Comparison of ENCODE assay signal across 14 cellular contexts in the genomic region with DNA sequence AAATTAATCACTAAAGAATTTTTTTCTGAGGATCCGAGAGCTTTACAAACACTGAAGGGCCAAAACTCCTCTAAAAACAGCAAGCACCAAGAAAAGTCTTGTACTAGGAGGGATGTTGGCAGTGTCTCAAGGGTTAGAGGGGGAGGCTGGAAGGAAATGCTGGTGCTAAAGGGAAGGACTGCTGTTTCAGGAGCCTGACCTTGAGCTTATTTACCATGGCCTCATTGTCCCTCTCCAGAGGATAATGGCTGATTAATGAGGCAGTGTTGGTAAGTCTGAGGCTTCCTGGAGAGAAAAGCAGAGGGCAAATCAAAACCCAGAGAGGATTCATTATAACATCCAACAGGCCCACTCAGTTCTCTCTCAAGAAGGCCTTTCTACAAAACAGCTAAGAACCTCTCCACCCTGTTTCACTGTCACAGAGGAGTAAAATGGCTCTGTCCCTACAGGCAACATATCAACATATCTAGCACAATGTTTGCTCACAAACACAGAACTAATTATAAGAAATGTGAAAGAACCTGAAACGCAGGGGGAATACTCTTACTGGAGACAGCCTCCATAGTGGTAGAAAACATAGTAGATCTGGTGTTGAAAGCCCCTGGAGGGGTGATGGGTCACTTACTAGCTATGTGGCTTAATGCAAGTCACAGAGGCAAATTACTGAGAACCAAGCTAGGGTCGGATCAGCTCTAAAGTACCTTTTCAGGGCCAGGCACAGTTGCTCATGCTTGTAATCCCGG. TPM values are rescaled to one million over a fixed set of nuclear protein-coding genes. Genes with fewer than 3 reads are reported as not detected.
DNase-seq lines count a peak whose midpoint lies in the region; TF ChIP-seq lines count a peak whose summit lies in the region.
"Had no signal": no experiment of that assay in that cellular context is flagged by ENCODE, and none has a peak within 500 bp of the region (broad histone marks: within the 10 kb centered on the region; RNA-seq: fewer than 3 reads in every experiment).

No MANE protein-coding gene starts in this region.

- H3K4me1 ChIP-seq in breast epithelium (no peaks in the 10 kb centered on the region), mammary epithelial cell (ENCODE audit: insufficient read depth, low read length) (no peaks in the 10 kb centered on the region), Karpas-422 (ENCODE audit: low read length) (no peaks in the 10 kb centered on the region)

- H3K9me3 Mint-ChIP-seq in endothelial cell (ENCODE audit: unreplicated experiment) = no peaks in the 10 kb centered on the region
- no peaks in the 10 kb centered on the region for H3K9me3 Mint-ChIP-seq in nephron
- H3K9me3 Mint-ChIP-seq in type B pancreatic cell = no peaks in the 10 kb centered on the region

- CTCF ChIA-PET in mammary epithelial cell (lab: Charles Lee; ENCODE audit: low non-redundant PET) = no interaction called here

- no peak overlapping the region for H3K4me3 Mint-ChIP-seq in endothelial cell (ENCODE audit: unreplicated experiment)
- H3K4me3 Mint-ChIP-seq in nephron = no peak overlapping the region
- H3K4me3 Mint-ChIP-seq in type B pancreatic cell = peak overlapping the region; percentile 64

- TF ChIP-seq POLR2A in breast epithelium (IDR thresholded peaks at IDR 0.05) = no peak

- peaks cover 87% of the 10 kb centered on the region for H3K79me2 ChIP-seq in mammary epithelial cell (ENCODE audit: insufficient read depth, low read length)
- H3K79me2 ChIP-seq in Karpas-422 (ENCODE audit: low read length) = no peaks in the 10 kb centered on the region

- no peaks in the 10 kb centered on the region for H3K9me2 ChIP-seq in Karpas-422 (replicated peaks; ENCODE audit: insufficient read depth, low read length)

- H2AFZ ChIP-seq in mammary epithelial cell (ENCODE audit: low read depth, low read length) (no peak overlapping the region), Karpas-422 (ENCODE audit: low read length) (no peak overlapping the region)

- H3K27me3 Mint-ChIP-seq in endothelial cell (ENCODE audit: unreplicated experiment) (no peaks in the 10 kb centered on the region), nephron (ENCODE audit: low read depth) (no peaks in the 10 kb centered on the region), type B pancreatic cell (no peaks in the 10 kb centered on the region)

- H3K9me3 ChIP-seq in breast epithelium (no peaks in the 10 kb centered on the region), mammary epithelial cell (replicated peaks; ENCODE audit: insufficient read depth, low read length) (no peaks in the 10 kb centered on the region), Karpas-422 (ENCODE audit: low read length) (no peaks in the 10 kb centered on the region)
- H3K9me3 ChIP-seq: tibial artery had no signal

- WGBS in mammary epithelial cell (ENCODE audit: low coverage, missing lambda C conversion rate) = 88% methylated on average over 3 of the region's 4 CpGs

- intact Hi-C loops in breast epithelium (cut with DNase I; ENCODE audit: low total_unique reads) (no loop called here), mammary epithelial cell (cut with micrococcal nuclease) (no loop called here)

- H3K36me3 ChIP-seq in breast epithelium (no peaks in the 10 kb centered on the region), mammary epithelial cell (ENCODE audit: insufficient read depth, low read length) (peaks cover 6% of the 10 kb centered on the region), Karpas-422 (ENCODE audit: insufficient read depth, low read length) (no peaks in the 10 kb centered on the region)

- H4K20me1 ChIP-seq in mammary epithelial cell (ENCODE audit: insufficient read depth, low read length) (no peaks in the 10 kb centered on the region), Karpas-422 (ENCODE audit: insufficient read depth, low read depth, low read length) (peaks cover 57% of the 10 kb centered on the region)

- in situ Hi-C loops in mammary epithelial cell (cut with MboI; ENCODE audit: low sequenced_read_pairs in 2 of 2) = loop anchor here in 1 of 2 donors (25.0 kb wide), 1 partner anchor 363 kb away; no protein-coding TSS in a partner anchor

- H3K27ac Mint-ChIP-seq in endothelial cell (ENCODE audit: unreplicated experiment) = peak overlapping the region; percentile 88
- H3K27ac Mint-ChIP-seq in nephron = peak overlapping the region; percentile 76 to 91 (median 88)
- H3K27ac Mint-ChIP-seq in type B pancreatic cell = peak overlapping the region; percentile 90

- dilution Hi-C loops in mammary epithelial cell (cut with HindIII; ENCODE audit: low sequenced_read_pairs) = no loop called here

- DNase-seq in breast epithelium (ENCODE audit: low spot score in 2 of 2) (no peak), mammary epithelial cell (no peak), endothelial cell (ENCODE audit: low spot score) (no peak), type B pancreatic cell (ENCODE audit: extremely low spot score, unreplicated experiment) (no peak), SW480 (ENCODE audit: low spot score) (no peak), Karpas-422 (no peak)
- DNase-seq in stimulated activated CD8-positive, alpha-beta memory T cell treated with anti-CD3 and anti-CD28 coated beads, Interleukin-4, amount 100 ng/mL, for 48 hours = no peak
- DNase-seq: ACHN, DMS53, tibial artery had no signal

- H3K4me2 ChIP-seq in mammary epithelial cell (ENCODE audit: insufficient read depth, low read depth, low read length) = no peak overlapping the region
- no peak overlapping the region for H3K4me2 ChIP-seq in Karpas-422 (ENCODE audit: low read depth, low read length, poor library complexity, severe bottlenecking)

- no peak overlapping the region for H3K9ac ChIP-seq in mammary epithelial cell (ENCODE audit: insufficient read depth, low read length)
- H3K9ac ChIP-seq in Karpas-422 (ENCODE audit: low read length) = no peak overlapping the region

- H3K27ac ChIP-seq in breast epithelium (peak overlapping the region; percentile 71 to 83), mammary epithelial cell (ENCODE audit: insufficient read depth, low read depth, low read length) (no peak overlapping the region), Karpas-422 (ENCODE audit: low read length) (no peak overlapping the region)
- H3K27ac ChIP-seq: tibial artery had no signal

- H3K4me3 ChIP-seq in breast epithelium = no peak overlapping the region
- H3K4me3 ChIP-seq in mammary epithelial cell (replicated peaks in 1 of 3; ENCODE audit: insufficient read depth in 1 of 3, low read depth in 2 of 3, low read length in 3 of 3) = no peak overlapping the region
- no peak overlapping the region for H3K4me3 ChIP-seq in Karpas-422 (ENCODE audit: low read length)
- H3K4me3 ChIP-seq: lung, tibial artery had no signal

- no TSS peak for BruUV-seq in mammary epithelial cell (replicated peaks; lab: Mats Ljungman, UMichigan)

- TF ChIP-seq CTCF in breast epithelium (IDR thresholded peaks at IDR 0.05) = no peak
- TF ChIP-seq CTCF in mammary epithelial cell (conservative IDR thresholded peaks at IDR 0.05 in 1 of 2, IDR thresholded peaks at IDR 0.05 in 1 of 2; ENCODE audit: extremely low read depth in 1 of 2, insufficient read depth in 1 of 2, low read depth in 1 of 2, low read length in 2 of 2) = no peak
- TF ChIP-seq CTCF in endothelial cell (IDR thresholded peaks at IDR 0.05; ENCODE audit: unreplicated experiment) = no peak
- no peak for TF ChIP-seq CTCF in nephron (IDR thresholded peaks at IDR 0.05; ENCODE audit: unreplicated experiment in 3 of 3)
- no peak for TF ChIP-seq CTCF in type B pancreatic cell (conservative IDR thresholded peaks at IDR 0.05)

- H3K4me1 Mint-ChIP-seq in endothelial cell (ENCODE audit: unreplicated experiment) = peaks cover 11% of the 10 kb centered on the region
- H3K4me1 Mint-ChIP-seq in nephron = peaks cover 26% of the 10 kb centered on the region
- peaks cover 36% of the 10 kb centered on the region for H3K4me1 Mint-ChIP-seq in type B pancreatic cell (ENCODE audit: unreplicated experiment)

- H3K36me3 Mint-ChIP-seq in endothelial cell (ENCODE audit: low read depth, unreplicated experiment) (no peaks in the 10 kb centered on the region), nephron (ENCODE audit: low read depth) (no peaks in the 10 kb centered on the region), type B pancreatic cell (peaks cover 5% of the 10 kb centered on the region)

- H3K27me3 ChIP-seq in breast epithelium (no peaks in the 10 kb centered on the region), mammary epithelial cell (ENCODE audit: insufficient read depth, low read length) (no peaks in the 10 kb centered on the region), Karpas-422 (ENCODE audit: low read length) (no peaks in the 10 kb centered on the region)
- H3K27me3 ChIP-seq: tibial artery had no signal

RNA-seq across cellular contexts. Expression of gene NUMA1, which starts 31.5 kb away (rescaled TPM):
- total RNA-seq in breast epithelium (100 to 1,000 TPM; 240 to 412 (median 283) TPM), mammary epithelial cell (100 to 1,000 TPM; 126 to 175 TPM), endothelial cell (ENCODE audit: unreplicated experiment) (173 TPM), type B pancreatic cell (ENCODE audit: low replicate concordance) (183 and 225 TPM in 2 replicates)
- polyA plus RNA-seq in mammary epithelial cell = 74.4 TPM
- 264 TPM for polyA minus RNA-seq in mammary epithelial cell
- total RNA-seq in Karpas-422 (2014; rRNA removed; shearing (Covaris generic); ENCODE audit: low replicate concordance) = 29.0 and 45.3 TPM in 2 replicates

RNA-seq across cellular contexts. Expression of gene LRRC51, which starts 31.8 kb away (rescaled TPM):
- total RNA-seq in breast epithelium = 100 to 1,000 TPM in 1 of 3 donors, 10 to 100 TPM in 2; 14.9 to 103 (median 17.1) TPM
- 10 to 100 TPM in 1 of 2 donors, 1 to 10 TPM in 1; 4.3 to 10.3 TPM for total RNA-seq in mammary epithelial cell
- 9.0 TPM for polyA plus RNA-seq in mammary epithelial cell
- 2.7 TPM for polyA minus RNA-seq in mammary epithelial cell
- total RNA-seq in endothelial cell (ENCODE audit: unreplicated experiment) = 5.8 TPM
- total RNA-seq in type B pancreatic cell (ENCODE audit: low replicate concordance) = 7.9 and 14.7 TPM in 2 replicates
- 2.3 and 4.6 TPM in 2 replicates for total RNA-seq in Karpas-422 (2014; rRNA removed; shearing (Covaris generic); ENCODE audit: low replicate concordance)

RNA-seq across cellular contexts. Expression of gene IL18BP, which starts 50.2 kb away (rescaled TPM):
- total RNA-seq in breast epithelium (10 to 100 TPM in 2 of 3 donors, 1 to 10 TPM in 1; 2.6 to 10.4 (median 10.2) TPM), mammary epithelial cell (1 to 10 TPM; 2.7 to 6.2 TPM), endothelial cell (ENCODE audit: unreplicated experiment) (17.7 TPM), type B pancreatic cell (ENCODE audit: low replicate concordance) (10.6 and 15.7 TPM in 2 replicates)
- 1.3 TPM for polyA plus RNA-seq in mammary epithelial cell
- 13.1 TPM for polyA minus RNA-seq in mammary epithelial cell
- 5.4 and 6.2 TPM in 2 replicates for total RNA-seq in Karpas-422 (2014; rRNA removed; shearing (Covaris generic); ENCODE audit: low replicate concordance)

RNA-seq across cellular contexts. Expression of gene LAMTOR1, which starts 54.2 kb away (rescaled TPM):
- 100 to 1,000 TPM in 2 of 3 donors, 10 to 100 TPM in 1; 87.2 to 120 (median 112) TPM for total RNA-seq in breast epithelium
- total RNA-seq in mammary epithelial cell = 100 to 1,000 TPM; 105 to 183 TPM
- 175 TPM for polyA plus RNA-seq in mammary epithelial cell
- 96.7 TPM for polyA minus RNA-seq in mammary epithelial cell
- total RNA-seq in endothelial cell (ENCODE audit: unreplicated experiment) = 105 TPM
- total RNA-seq in type B pancreatic cell (ENCODE audit: low replicate concordance) = 73.0 and 93.8 TPM in 2 replicates
- 96.5 and 102 TPM in 2 replicates for total RNA-seq in Karpas-422 (2014; rRNA removed; shearing (Covaris generic); ENCODE audit: low replicate concordance)

RNA-seq across cellular contexts. Expression of gene TOMT, which starts 56.8 kb away (rescaled TPM):
- total RNA-seq in breast epithelium (not detected), mammary epithelial cell (under 1 TPM in 1 of 2 donors, not detected in 1; 0.17 TPM), endothelial cell (ENCODE audit: unreplicated experiment) (not detected), type B pancreatic cell (ENCODE audit: low replicate concordance) (not detected in 2 replicates)
- not detected for polyA plus RNA-seq in mammary epithelial cell
- polyA minus RNA-seq in mammary epithelial cell = not detected
- 0.26 TPM in 1 of 2 replicates, not detected in the other for total RNA-seq in Karpas-422 (2014; rRNA removed; shearing (Covaris generic); ENCODE audit: low replicate concordance)
- total RNA-seq: activated CD8-positive, alpha-beta memory T cell treated with anti-CD3 and anti-CD28 coated beads for 36 hours; frontal cortex; lung had no signal
- polyA plus RNA-seq: lung had no signal

Comparison
In these comparisons a context has a peak if more than half of its experiments do, and no peak if none do; other contexts are left out.
1. H3K27ac ChIP-seq: peak in breast epithelium (2 of 2); none in mammary epithelial cell (single experiment) and Karpas-422 (single experiment).
2. Peak in every context shown above with its lines, with median percentiles within 50 percentile points of each other: H3K27ac Mint-ChIP-seq.